14 cellular contexts compared by ENCODE assay signal in the genomic region with DNA sequence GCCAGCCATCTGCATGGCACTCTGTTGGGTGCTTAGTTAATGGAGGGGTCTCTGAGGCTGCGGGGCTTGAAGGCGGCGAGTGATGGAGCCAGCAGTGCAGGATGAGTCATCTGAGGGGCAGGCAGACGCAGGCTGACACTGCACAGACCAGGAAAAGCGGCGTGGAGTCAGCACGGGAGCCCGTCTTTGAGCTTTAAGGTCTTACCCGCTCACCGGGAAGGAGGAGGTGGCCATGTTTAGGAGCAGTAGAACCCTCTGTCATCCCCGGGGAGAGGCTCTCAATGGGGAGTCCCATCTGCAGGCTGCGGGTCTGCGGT. TPM values are rescaled to one million over a fixed set of nuclear protein-coding genes. Genes with fewer than 3 reads are reported as not detected.
DNase-seq lines count a peak whose midpoint lies in the region; ATAC-seq and TF ChIP-seq lines count a peak whose summit lies in the region.
"Had no signal": no experiment of that assay in that cellular context is flagged by ENCODE, and none has a peak within 500 bp of the region (broad histone marks: within the 10 kb centered on the region; RNA-seq: fewer than 3 reads in every experiment).

No MANE protein-coding gene starts in this region.

- peaks cover 11% of the 10 kb centered on the region for H3K9me3 Mint-ChIP-seq in endodermal cell
- no peaks in the 10 kb centered on the region for H3K9me3 Mint-ChIP-seq in activated CD8-positive, alpha-beta memory T cell treated with anti-CD3 and anti-CD28 coated beads, Interleukin-2, amount 10 ng/mL, durations not matched to agents 7 days and 5 days (ENCODE audit: low read depth)
- H3K9me3 Mint-ChIP-seq: immature natural killer cell; natural killer cell treated with Interleukin-12 subunit alpha and Interleukin-12 subunit beta and Interleukin-15 and Interleukin-18, amount 100 ng/mL, for 72 hours had no signal

- TF ChIP-seq CTCF in endodermal cell (conservative IDR thresholded peaks at IDR 0.05) (no peak), uterus (IDR thresholded peaks at IDR 0.05) (no peak)

- in situ Hi-C loops in KBM-7 (cut with MboI; ENCODE audit: low pct_unique_long_range_greater_than_20kb, low sequenced_read_pairs), result no loop called here

- no peak overlapping the region for H3K4me3 ChIP-seq in endodermal cell (ENCODE audit: low read length)
- H3K4me3 ChIP-seq in mesodermal cell (ENCODE audit: extremely low read depth, insufficient read depth, low read length, poor library complexity, severe bottlenecking), result no peak overlapping the region
- H3K4me3 ChIP-seq in uterus, result no peak overlapping the region
- H3K4me3 ChIP-seq: cardiac muscle cell had no signal

- H3K9ac ChIP-seq in endodermal cell (ENCODE audit: extremely low read depth, low read length, poor library complexity, severe bottlenecking), result no peak overlapping the region

- 90 to 91% methylated on average over 9 to 13 of the region's 13 CpGs for WGBS in endodermal cell (ENCODE audit: insufficient coverage in 1 of 2, insufficient read length in 1 of 2), 2 experiments
- 72 to 81% methylated on average over 11 to 12 of the region's 13 CpGs for WGBS in mesodermal cell (ENCODE audit: insufficient coverage in 2 of 2), 2 experiments

- no peaks in the 10 kb centered on the region for H3K27me3 ChIP-seq in endodermal cell (ENCODE audit: control insufficient read depth, insufficient read depth, low read length, poor library complexity, severe bottlenecking)
- no peaks in the 10 kb centered on the region for H3K27me3 ChIP-seq in uterus
- H3K27me3 ChIP-seq: cardiac muscle cell had no signal

- no peak overlapping the region for H3K27ac Mint-ChIP-seq in endodermal cell
- H3K27ac Mint-ChIP-seq in activated CD8-positive, alpha-beta memory T cell treated with anti-CD3 and anti-CD28 coated beads, Interleukin-2, amount 10 ng/mL, durations not matched to agents 7 days and 5 days, result no peak overlapping the region
- H3K27ac Mint-ChIP-seq: natural killer cell treated with Interleukin-12 subunit alpha and Interleukin-12 subunit beta and Interleukin-15 and Interleukin-18, amount 100 ng/mL, for 72 hours had no signal

- H3K36me3 Mint-ChIP-seq in endodermal cell (ENCODE audit: low read depth), result peaks cover 58% of the 10 kb centered on the region
- peaks cover 18% of the 10 kb centered on the region for H3K36me3 Mint-ChIP-seq in activated CD8-positive, alpha-beta memory T cell treated with anti-CD3 and anti-CD28 coated beads, Interleukin-2, amount 10 ng/mL, durations not matched to agents 7 days and 5 days
- H3K36me3 Mint-ChIP-seq: natural killer cell treated with Interleukin-12 subunit alpha and Interleukin-12 subunit beta and Interleukin-15 and Interleukin-18, amount 100 ng/mL, for 72 hours had no signal

- CTCF ChIA-PET in activated CD8-positive, alpha-beta memory T cell treated with anti-CD3 and anti-CD28 coated beads, Interleukin-2, amount 10 ng/mL, durations not matched to agents 7 days and 5 days (lab: Charles Lee), result interaction anchor here (0.9 kb wide), 1 partner anchor 12 kb away, joined by 3 read pairs; no protein-coding TSS in a partner anchor

- H3K27me3 Mint-ChIP-seq in endodermal cell (ENCODE audit: insufficient read depth), result no peaks in the 10 kb centered on the region
- no peaks in the 10 kb centered on the region for H3K27me3 Mint-ChIP-seq in activated CD8-positive, alpha-beta memory T cell treated with anti-CD3 and anti-CD28 coated beads, Interleukin-2, amount 10 ng/mL, durations not matched to agents 7 days and 5 days
- H3K27me3 Mint-ChIP-seq: natural killer cell treated with Interleukin-12 subunit alpha and Interleukin-12 subunit beta and Interleukin-15 and Interleukin-18, amount 100 ng/mL, for 72 hours had no signal

- ATAC-seq in Right ventricle myocardium superior (ENCODE audit: poor library complexity), result peak; percentile 65
- no peak for ATAC-seq in Right ventricle myocardium inferior
- ATAC-seq in activated CD8-positive, alpha-beta memory T cell treated with anti-CD3 and anti-CD28 coated beads, Interleukin-2, amount 10 ng/mL, durations not matched to agents 7 days and 5 days, result no peak
- no peak for ATAC-seq in HG02623 (IDR thresholded peaks at IDR 0.05; ENCODE audit: unreplicated experiment)
- ATAC-seq: activated CD4-positive, CD25-positive, alpha-beta regulatory T cell treated with anti-CD3 and anti-CD28 coated beads, Interleukin-2, amount 50 U/mL, for 24 hours had no signal

- H3K4me1 ChIP-seq in endodermal cell (ENCODE audit: control insufficient read depth, insufficient read depth, low read length) (no peaks in the 10 kb centered on the region), mesodermal cell (ENCODE audit: control insufficient read depth, insufficient read depth, low read length, poor library complexity, severe bottlenecking) (peaks cover 29% of the 10 kb centered on the region), uterus (no peaks in the 10 kb centered on the region)

- peaks cover 51% of the 10 kb centered on the region for H3K36me3 ChIP-seq in endodermal cell (ENCODE audit: control insufficient read depth, insufficient read depth, low read length)
- peaks cover 64% of the 10 kb centered on the region for H3K36me3 ChIP-seq in mesodermal cell (ENCODE audit: control insufficient read depth, insufficient read depth, low read length)
- no peaks in the 10 kb centered on the region for H3K36me3 ChIP-seq in uterus

- no peak overlapping the region for H3K4me3 Mint-ChIP-seq in endodermal cell
- H3K4me3 Mint-ChIP-seq in activated CD8-positive, alpha-beta memory T cell treated with anti-CD3 and anti-CD28 coated beads, Interleukin-2, amount 10 ng/mL, durations not matched to agents 7 days and 5 days, result no peak overlapping the region
- H3K4me3 Mint-ChIP-seq: immature natural killer cell; natural killer cell treated with Interleukin-12 subunit alpha and Interleukin-12 subunit beta and Interleukin-15 and Interleukin-18, amount 100 ng/mL, for 72 hours had no signal

- H3K27ac ChIP-seq in endodermal cell (ENCODE audit: low read depth, low read length), result no peak overlapping the region
- peak overlapping the region; percentile 57 for H3K27ac ChIP-seq in mesodermal cell (ENCODE audit: low read depth, low read length, severe bottlenecking)
- peak overlapping the region; percentile 36 to 37 for H3K27ac ChIP-seq in uterus
- H3K27ac ChIP-seq: cardiac muscle cell had no signal

- H3K9me3 ChIP-seq in endodermal cell (ENCODE audit: control insufficient read depth, low read length) (peaks cover 6% of the 10 kb centered on the region), mesodermal cell (ENCODE audit: control insufficient read depth, low read length) (no peaks in the 10 kb centered on the region), uterus (no peaks in the 10 kb centered on the region)

- no peak for TF ChIP-seq POLR2A in uterus (IDR thresholded peaks at IDR 0.05)

- DNase-seq in Right ventricle myocardium superior (peak; percentile 41), Right ventricle myocardium inferior (ENCODE audit: missing footprints) (no peak), endodermal cell (peak; percentile 42), uterus (peak; percentile 56 to 62), KBM-7 (no peak)
- no peak for DNase-seq in activated CD8-positive, alpha-beta memory T cell treated with anti-CD3 and anti-CD28 coated beads, Interleukin-2, amount 10 ng/mL, durations not matched to agents 7 days and 5 days
- DNase-seq: immature natural killer cell, NCI-H1092, NCI-H345 had no signal

- peaks cover 17% of the 10 kb centered on the region for H3K4me1 Mint-ChIP-seq in endodermal cell
- H3K4me1 Mint-ChIP-seq in activated CD8-positive, alpha-beta memory T cell treated with anti-CD3 and anti-CD28 coated beads, Interleukin-2, amount 10 ng/mL, durations not matched to agents 7 days and 5 days, result peaks cover 26% of the 10 kb centered on the region

- intact Hi-C loops in Right ventricle myocardium superior (cut with DNase I), result no loop called here
- intact Hi-C loops in Right ventricle myocardium inferior (cut with DNase I), result no loop called here
- intact Hi-C loops in uterus (cut with DNase I; ENCODE audit: low total_unique reads), result no loop called here

RNA-seq across cellular contexts. Expression of a gene that starts 13.1 kb away (rescaled TPM):
- total RNA-seq in Right ventricle myocardium superior (27.6 TPM), Right ventricle myocardium inferior (27.9 TPM), endodermal cell (10 to 100 TPM; 31.3 to 33.4 TPM), uterus (10 to 100 TPM; 26.0 to 37.9 (median 35.4) TPM)
- polyA plus RNA-seq in endodermal cell (2013, experiment 1 of 2), result 23.2 TPM
- polyA plus RNA-seq in endodermal cell (2013, experiment 2 of 2), result 22.0 TPM
- 20.5 TPM for polyA plus RNA-seq in mesodermal cell (2013, experiment 1 of 2)
- 17.9 TPM for polyA plus RNA-seq in mesodermal cell (2013, experiment 2 of 2)
- total RNA-seq in activated CD8-positive, alpha-beta memory T cell treated with anti-CD3 and anti-CD28 coated beads, Interleukin-2, amount 10 ng/mL, durations not matched to agents 7 days and 5 days, result 10 to 100 TPM; 26.3 to 29.5 TPM

Comparison
In these comparisons a context has a peak if more than half of its experiments do, and no peak if none do; other contexts are left out.
1. DNase-seq: peak in Right ventricle myocardium superior (single experiment), endodermal cell (single experiment) and uterus (2 of 2); none in Right ventricle myocardium inferior (single experiment), activated CD8-positive, alpha-beta memory T cell treated with anti-CD3 and anti-CD28 coated beads, Interleukin-2, amount 10 ng/mL, durations not matched to agents 7 days and 5 days (single experiment) and KBM-7 (single experiment).